ENCODE assay signal across 8 cellular contexts in genomic region chr4:184536881-184537248, GRCh38.
DNase-seq lines count a peak whose midpoint lies in the region; ATAC-seq and TF ChIP-seq lines count a peak whose summit lies in the region.

No MANE protein-coding gene starts in this region.

- peak overlapping the region; percentile 96 for H3K27ac Mint-ChIP-seq in T-helper 1 cell treated with Interleukin-12 subunit alpha and Interleukin-12 subunit beta and Interleukin-4 antibody, amounts not matched to agents 30 μg/mL and 1 μg/mL, for 36 hours
- H3K27ac Mint-ChIP-seq in activated CD8-positive, alpha-beta T cell treated with anti-CD3 and anti-CD28 coated beads for 36 hours, result peak overlapping the region; percentile 97

- peaks cover 3% of the 10 kb centered on the region for H3K36me3 Mint-ChIP-seq in T-helper 1 cell treated with Interleukin-12 subunit alpha and Interleukin-12 subunit beta and Interleukin-4 antibody, amounts not matched to agents 30 μg/mL and 1 μg/mL, for 36 hours (ENCODE audit: low read depth)
- H3K36me3 Mint-ChIP-seq in activated CD8-positive, alpha-beta T cell treated with anti-CD3 and anti-CD28 coated beads for 36 hours (ENCODE audit: low read depth), result no peaks in the 10 kb centered on the region

- no peaks in the 10 kb centered on the region for H3K27me3 Mint-ChIP-seq in T-helper 1 cell treated with Interleukin-12 subunit alpha and Interleukin-12 subunit beta and Interleukin-4 antibody, amounts not matched to agents 30 μg/mL and 1 μg/mL, for 36 hours (ENCODE audit: low read depth)
- no peaks in the 10 kb centered on the region for H3K27me3 Mint-ChIP-seq in activated CD8-positive, alpha-beta T cell treated with anti-CD3 and anti-CD28 coated beads for 36 hours

- H3K9me3 Mint-ChIP-seq in T-helper 1 cell treated with Interleukin-12 subunit alpha and Interleukin-12 subunit beta and Interleukin-4 antibody, amounts not matched to agents 30 μg/mL and 1 μg/mL, for 36 hours, result no peaks in the 10 kb centered on the region
- H3K9me3 Mint-ChIP-seq in activated CD8-positive, alpha-beta T cell treated with anti-CD3 and anti-CD28 coated beads for 36 hours, result no peaks in the 10 kb centered on the region

- POLR2A ChIA-PET in activated CD8-positive, alpha-beta T cell treated with anti-CD3 and anti-CD28 coated beads for 36 hours (lab: Charles Lee), result interaction anchor here (0.6 to 4.0 kb wide), 6 partner anchors 33 to 272 kb away, joined by 3 to 40 read pairs (median 5); partner anchors contain the start of gene IRF2

- peak overlapping the region; percentile 79 for H3K4me3 ChIP-seq in iPS-11a (ENCODE audit: low read depth, low read length)
- peak overlapping the region; percentile 47 to 68 (median 59) for H3K4me3 ChIP-seq in skin epidermis

- intact Hi-C loops in activated CD8-positive, alpha-beta T cell treated with anti-CD3 and anti-CD28 coated beads for 36 hours (cut with micrococcal nuclease), result loop anchor here (2.0 to 5.0 kb wide), 3 partner anchors 22 to 225 kb away; partner anchors contain the start of genes CASP3 and PRIMPOL
- intact Hi-C loops in posterior vena cava (cut with DNase I), result loop anchor here (2.0 to 10.0 kb wide), 4 partner anchors 62 to 250 kb away; partner anchors contain the start of gene IRF2 (in 2 of the 2)

- CTCF ChIA-PET in activated CD8-positive, alpha-beta T cell treated with anti-CD3 and anti-CD28 coated beads for 36 hours (lab: Charles Lee), result interaction anchor here (0.6 to 4.3 kb wide), 8 partner anchors 11 to 272 kb away, joined by 3 to 39 read pairs (median 6); partner anchors contain the start of gene IRF2

- no peak for TF ChIP-seq CTCF in activated CD8-positive, alpha-beta T cell treated with anti-CD3 and anti-CD28 coated beads for 36 hours (IDR thresholded peaks at IDR 0.05)

- peak overlapping the region; percentile 90 for H3K4me3 Mint-ChIP-seq in T-helper 1 cell treated with Interleukin-12 subunit alpha and Interleukin-12 subunit beta and Interleukin-4 antibody, amounts not matched to agents 30 μg/mL and 1 μg/mL, for 36 hours
- H3K4me3 Mint-ChIP-seq in activated CD8-positive, alpha-beta T cell treated with anti-CD3 and anti-CD28 coated beads for 36 hours, result peak overlapping the region; percentile 99

- no peak for DNase-seq in T-helper 1 cell
- no peak for DNase-seq in activated CD8-positive, alpha-beta T cell treated with anti-CD3 and anti-CD28 coated beads for 36 hours
- no peak for DNase-seq in cerebellum (ENCODE audit: low spot score)
- DNase-seq in middle frontal gyrus (ENCODE audit: extremely low spot score, low spot score), result no peak
- no peak for DNase-seq in posterior vena cava (ENCODE audit: low spot score)

- H3K4me1 Mint-ChIP-seq in T-helper 1 cell treated with Interleukin-12 subunit alpha and Interleukin-12 subunit beta and Interleukin-4 antibody, amounts not matched to agents 30 μg/mL and 1 μg/mL, for 36 hours (ENCODE audit: low read depth), result peaks cover 43% of the 10 kb centered on the region
- H3K4me1 Mint-ChIP-seq in activated CD8-positive, alpha-beta T cell treated with anti-CD3 and anti-CD28 coated beads for 36 hours (ENCODE audit: low read depth), result peaks cover 37% of the 10 kb centered on the region

- H3K27ac ChIP-seq in skin epidermis, result peak overlapping the region; percentile 85 to 99 (median 97)

- peak; percentile 9 for ATAC-seq in activated CD8-positive, alpha-beta T cell treated with anti-CD3 and anti-CD28 coated beads for 36 hours
